2 cellular contexts compared by ENCODE assay signal in genomic region chr1:209641216-209642181, GRCh38.
TF ChIP-seq lines count a peak whose summit lies in the region.

No MANE protein-coding gene starts in this region.

TF ChIP-seq in SK-N-SH, 30 proteins besides CTCF, POLR2A, EP300 and RAD21 (continued from another document):
- TF ChIP-seq, protein P1, sequence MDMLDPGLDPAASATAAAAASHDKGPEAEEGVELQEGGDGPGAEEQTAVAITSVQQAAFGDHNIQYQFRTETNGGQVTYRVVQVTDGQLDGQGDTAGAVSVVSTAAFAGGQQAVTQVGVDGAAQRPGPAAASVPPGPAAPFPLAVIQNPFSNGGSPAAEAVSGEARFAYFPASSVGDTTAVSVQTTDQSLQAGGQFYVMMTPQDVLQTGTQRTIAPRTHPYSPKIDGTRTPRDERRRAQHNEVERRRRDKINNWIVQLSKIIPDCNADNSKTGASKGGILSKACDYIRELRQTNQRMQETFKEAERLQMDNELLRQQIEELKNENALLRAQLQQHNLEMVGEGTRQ (IDR thresholded peaks at IDR 0.05; ENCODE audit: borderline replicate concordance, low read depth, low read length): no peak
- TF ChIP-seq NFIC (IDR thresholded peaks at IDR 0.05; ENCODE audit: borderline replicate concordance) (peak; percentile 35; the same call in 1 of the 2 replicates), SIN3A (IDR thresholded peaks at IDR 0.05; ENCODE audit: borderline replicate concordance, low read depth, low read length) (no peak), PBX3 (IDR thresholded peaks at IDR 0.05) (peak; percentile 50; the same call in 1 of the 2 replicates), FOXJ3 (CRISPR knock-in tag; IDR thresholded peaks at IDR 0.05) (no peak), RFX5 (IDR thresholded peaks at IDR 0.05; ENCODE audit: low read length) (no peak), NRF1 (IDR thresholded peaks at IDR 0.05; ENCODE audit: low read depth, low read length) (no peak), YY1 (IDR thresholded peaks at IDR 0.05; ENCODE audit: low read depth) (no peak), TCF12 (IDR thresholded peaks at IDR 0.05) (peak; percentile 58), RXRA (IDR thresholded peaks at IDR 0.05; ENCODE audit: borderline replicate concordance, low read depth) (no peak)
- TF ChIP-seq, protein P2, sequence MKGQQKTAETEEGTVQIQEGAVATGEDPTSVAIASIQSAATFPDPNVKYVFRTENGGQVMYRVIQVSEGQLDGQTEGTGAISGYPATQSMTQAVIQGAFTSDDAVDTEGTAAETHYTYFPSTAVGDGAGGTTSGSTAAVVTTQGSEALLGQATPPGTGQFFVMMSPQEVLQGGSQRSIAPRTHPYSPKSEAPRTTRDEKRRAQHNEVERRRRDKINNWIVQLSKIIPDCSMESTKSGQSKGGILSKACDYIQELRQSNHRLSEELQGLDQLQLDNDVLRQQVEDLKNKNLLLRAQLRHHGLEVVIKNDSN (IDR thresholded peaks at IDR 0.05; ENCODE audit: borderline replicate concordance, low read depth): no peak

TF ChIP-seq in GM12891, 5 proteins besides CTCF, POLR2A, EP300 and RAD21:
- TF ChIP-seq PAX5 (IDR thresholded peaks at IDR 0.05; ENCODE audit: insufficient read depth, low read length, severe bottlenecking): no peak
- no peak for TF ChIP-seq POU2F2 (IDR thresholded peaks at IDR 0.05; ENCODE audit: low read depth, low read length)
- no peak for TF ChIP-seq POLR2AphosphoS5 (IDR thresholded peaks at IDR 0.05; ENCODE audit: low read depth, low read length)
- TF ChIP-seq SPI1 (IDR thresholded peaks at IDR 0.05; ENCODE audit: low read depth, low read length): no peak
- no peak for TF ChIP-seq TAF1 (IDR thresholded peaks at IDR 0.05; ENCODE audit: low read depth, low read length)
